19 cellular contexts compared by ENCODE assay signal in the genomic region with DNA sequence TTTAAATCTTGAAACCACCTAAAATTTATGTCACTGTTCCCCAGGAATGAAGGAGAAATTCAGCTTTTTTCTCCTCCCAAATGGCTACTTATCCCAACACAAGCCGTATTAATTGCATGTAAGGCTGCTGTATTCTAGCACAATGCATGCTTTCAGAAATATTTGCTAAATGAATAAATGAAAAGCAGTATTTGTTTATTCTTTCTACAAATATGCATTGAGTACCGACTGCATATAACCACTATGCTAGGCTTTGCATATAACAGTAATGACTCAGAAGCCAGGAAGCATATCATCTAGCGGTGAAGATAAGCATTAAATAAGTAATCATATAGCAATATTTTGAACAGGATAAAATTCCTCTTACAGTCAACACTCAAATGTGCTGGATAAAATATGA. TPM values are rescaled to one million over a fixed set of nuclear protein-coding genes. Genes with fewer than 3 reads are reported as not detected.
A peak's percentile ranks its signal among the peaks of the same experiment; 100 is the strongest.
DNase-seq lines count a peak whose midpoint lies in the region; ATAC-seq, FAIRE-seq and TF ChIP-seq lines count a peak whose summit lies in the region.
"Had no signal": no experiment of that assay in that cellular context is flagged by ENCODE, and none has a peak within 500 bp of the region (broad histone marks: within the 10 kb centered on the region; RNA-seq: fewer than 3 reads in every experiment).

No MANE protein-coding gene starts in this region.

- H2AFZ ChIP-seq in OCI-LY3 (ENCODE audit: low read depth, low read length), result 0 out of 2 replicates have a peak overlapping the region, but pooled peaks have one; percentile 52

- peak overlapping the region; percentile 45 for H3K9ac ChIP-seq in OCI-LY3 (ENCODE audit: low read length)

- H3K27me3 ChIP-seq in OCI-LY3 (ENCODE audit: low read depth, low read length) (no peaks in the 10 kb centered on the region), small intestine (ENCODE audit: control insufficient read depth in 2 of 2, insufficient read depth in 2 of 2, low read length in 2 of 2) (no peaks in the 10 kb centered on the region)
- H3K27me3 ChIP-seq: adrenal gland, stomach had no signal

- TF ChIP-seq CTCF in OCI-LY3 (IDR thresholded peaks at IDR 0.05; ENCODE audit: low read depth, low read length) (no peak), choroid plexus epithelial cell (conservative IDR thresholded peaks at IDR 0.05; ENCODE audit: low read depth, low read length) (no peak)

- peak overlapping the region; percentile 67 for H3K4me3 ChIP-seq in OCI-LY3 (ENCODE audit: low read length)
- H3K4me3 ChIP-seq in choroid plexus epithelial cell (ENCODE audit: low read depth, low read length), result no peak overlapping the region
- no peak overlapping the region for H3K4me3 ChIP-seq in small intestine (ENCODE audit: low read depth in 1 of 2, low read length in 2 of 2)
- H3K4me3 ChIP-seq: adrenal gland, stomach had no signal

- ATAC-seq in GM21723 (IDR thresholded peaks at IDR 0.05; ENCODE audit: unreplicated experiment), result peak; percentile 28
- ATAC-seq: activated T-cell treated with anti-CD3 and anti-CD28 coated beads, Interleukin-2, amount 50 U/mL, for 72 hours; left colon had no signal

- FAIRE-seq in small intestine (lab: Jason Lieb, UNC), result no peak
- FAIRE-seq in urothelium cell line (lab: Jason Lieb, UNC), result no peak

- H4K20me1 ChIP-seq in OCI-LY3 (ENCODE audit: insufficient read depth, low read length), result no peaks in the 10 kb centered on the region

- CTCF ChIA-PET in HEK293T (lab: Yijun Ruan, JAX), result interaction anchor here (0.5 kb wide), 1 partner anchor 17 kb away, joined by 3 read pairs; no protein-coding TSS in a partner anchor

- H3K36me3 ChIP-seq in OCI-LY3 (replicated peaks; ENCODE audit: low read depth, low read length), result no peaks in the 10 kb centered on the region
- H3K36me3 ChIP-seq in small intestine (ENCODE audit: control insufficient read depth in 2 of 2, insufficient read depth in 2 of 2, low read length in 2 of 2), result no peaks in the 10 kb centered on the region
- H3K36me3 ChIP-seq: adrenal gland, stomach had no signal

- peak overlapping the region; percentile 74 for H3K27ac ChIP-seq in OCI-LY3 (ENCODE audit: low read length)
- no peak overlapping the region for H3K27ac ChIP-seq in small intestine (ENCODE audit: low read depth in 1 of 2, low read length in 1 of 2)
- H3K27ac ChIP-seq: adrenal gland, stomach had no signal

- H3K9me3 ChIP-seq in OCI-LY3 (ENCODE audit: insufficient read depth, low read length) (no peaks in the 10 kb centered on the region), small intestine (ENCODE audit: control insufficient read depth, low read depth) (no peaks in the 10 kb centered on the region)
- H3K9me3 ChIP-seq: adrenal gland, stomach had no signal

- H3K4me2 ChIP-seq in OCI-LY3 (ENCODE audit: low read length), result peak overlapping the region; percentile 88

- DNase-seq in choroid plexus epithelial cell (ENCODE audit: low read depth), result peak; percentile 75
- DNase-seq in small intestine, result peak; percentile 30
- DNase-seq in HEK293T (ENCODE audit: extremely low spot score), result no peak
- DNase-seq in urothelium cell line (ENCODE audit: low spot score), result no peak
- DNase-seq in central memory CD4-positive, alpha-beta T cell, result no peak
- DNase-seq: activated CD4-positive, alpha-beta T cell treated with anti-CD3 and anti-CD28 coated beads, Interleukin-2, amount 50 U/mL, for 4 hours; activated T-cell treated with anti-CD3 and anti-CD28 coated beads, Interleukin-2, amount 50 U/mL, for 72 hours; adrenal gland; C1 segment of cervical spinal cord; cortex of kidney; DMS53; left colon; MM.1S; NCI-H2081; NCI-H748 treated with DMSO at 0.1 percent for 48 hours; SHP77; stomach had no signal

- POLR2A ChIA-PET in HEK293T (lab: Yijun Ruan, JAX), result interaction anchor here (3.3 kb wide), 1 partner anchor 28 kb away, joined by 33 read pairs; the partner anchor contains the start of genes MGAT2 and RPL36AL

- H3K79me2 ChIP-seq in OCI-LY3 (ENCODE audit: low read length), result peaks cover 8% of the 10 kb centered on the region

- WGBS in small intestine, 3 donors, result 42 to 60% (median 52%) methylated on average over 3 of the region's 3 CpGs

- peaks cover 39% of the 10 kb centered on the region for H3K4me1 ChIP-seq in OCI-LY3 (ENCODE audit: low read length)
- H3K4me1 ChIP-seq in small intestine (ENCODE audit: control insufficient read depth in 2 of 2, insufficient read depth in 1 of 2, low read depth in 1 of 2, low read length in 1 of 2), result no peaks in the 10 kb centered on the region

TF ChIP-seq in HEK293T, 16 proteins besides CTCF, POLR2A, EP300 and RAD21:
- TF ChIP-seq ZNF384 (IDR thresholded peaks at IDR 0.05) (no peak), LEF1 (IDR thresholded peaks at IDR 0.05; ENCODE audit: borderline replicate concordance) (no peak), CTBP1 (IDR thresholded peaks at IDR 0.05; ENCODE audit: borderline replicate concordance) (no peak), ARNT (IDR thresholded peaks at IDR 0.05) (no peak), FOXK2 (IDR thresholded peaks at IDR 0.05) (no peak), FOXM1 (IDR thresholded peaks at IDR 0.05; ENCODE audit: borderline replicate concordance) (no peak), ELF4 (IDR thresholded peaks at IDR 0.05) (no peak)

RNA-seq across cellular contexts. Expression of gene LRR1, which starts 5.7 kb away (rescaled TPM):
- 10 to 100 TPM; 14.1 to 21.0 (median 18.3) TPM for polyA plus RNA-seq in small intestine

RNA-seq across cellular contexts. Expression of gene RPS29, which starts 6.8 kb away (rescaled TPM):
- 1,000 to 10,000 TPM; 2,810 to 5,742 (median 3,537) TPM for polyA plus RNA-seq in small intestine

RNA-seq across cellular contexts. Expression of gene RPL36AL, which starts 27.4 kb away (rescaled TPM):
- polyA plus RNA-seq in small intestine, result 100 to 1,000 TPM; 525 to 910 (median 823) TPM

RNA-seq across cellular contexts. Expression of gene MGAT2, which starts 27.6 kb away (rescaled TPM):
- polyA plus RNA-seq in small intestine, result 10 to 100 TPM; 13.5 to 26.6 (median 25.3) TPM

RNA-seq across cellular contexts. Expression of gene DNAAF2, which starts 42.0 kb away (rescaled TPM):
- 10 to 100 TPM in 1 of 3 donors, 1 to 10 TPM in 2; 8.3 to 19.5 (median 9.2) TPM for polyA plus RNA-seq in small intestine

Comparison
In these comparisons a context has a peak if more than half of its experiments do, and no peak if none do; other contexts are left out.
1. DNase-seq: peak in choroid plexus epithelial cell (single experiment) and small intestine (single experiment); none in HEK293T (single experiment), urothelium cell line (single experiment) and central memory CD4-positive, alpha-beta T cell (single experiment).